Comparison of ENCODE assay signal across 17 cellular contexts in genomic region chr2:54040685-54041084, GRCh38.
DNase-seq lines count a peak whose midpoint lies in the region; ATAC-seq, FAIRE-seq and TF ChIP-seq lines count a peak whose summit lies in the region.
"Had no signal": no experiment of that assay in that cellular context is flagged by ENCODE, and none has a peak within 500 bp of the region (broad histone marks: within the 10 kb centered on the region; RNA-seq: fewer than 3 reads in every experiment).

No MANE protein-coding gene starts in this region.

- no peak for FAIRE-seq in keratinocyte (lab: Jason Lieb, UNC)
- FAIRE-seq: A549, D721Med, GM18507, HepG2, HTR-8/SVneo had no signal

- no peak overlapping the region for H3K9ac ChIP-seq in Karpas-422 (ENCODE audit: low read length)
- no peak overlapping the region for H3K9ac ChIP-seq in keratinocyte (ENCODE audit: control insufficient read depth, extremely low read depth, insufficient read depth, low read length)

- intact Hi-C loops in ascending aorta (cut with DNase I) (no loop called here), tibial artery (cut with DNase I; ENCODE audit: low total_unique reads) (no loop called here), body of pancreas (cut with DNase I) (no loop called here), heart right ventricle (cut with DNase I) (loop anchor here in 2 of 10 donors (5.0 to 10.0 kb wide), 2 partner anchors 66 to 68 kb away; partner anchors contain the start of gene PSME4 (in 2 of the 2))

- H3K4me2 ChIP-seq in Karpas-422 (ENCODE audit: low read depth, low read length, poor library complexity, severe bottlenecking), result no peak overlapping the region
- no peak overlapping the region for H3K4me2 ChIP-seq in keratinocyte (ENCODE audit: control insufficient read depth, extremely low read depth, insufficient read depth, low read depth, low read length)
- H3K4me2 ChIP-seq: A549 had no signal

- no peaks in the 10 kb centered on the region for H3K9me1 ChIP-seq in keratinocyte (ENCODE audit: control insufficient read depth, extremely low read depth, insufficient read depth, low read length)

- H3K27ac ChIP-seq in Karpas-422 (ENCODE audit: low read length), result no peak overlapping the region
- peak overlapping the region; percentile 53 to 65 for H3K27ac ChIP-seq in ascending aorta
- H3K27ac ChIP-seq in keratinocyte (ENCODE audit: control insufficient read depth, insufficient read depth, low read length), result peak overlapping the region; percentile 13
- peak overlapping the region; percentile 62 to 68 for H3K27ac ChIP-seq in tibial artery
- H3K27ac ChIP-seq in body of pancreas, result no peak overlapping the region
- no peak overlapping the region for H3K27ac ChIP-seq in heart right ventricle

- no peak overlapping the region for H2AFZ ChIP-seq in Karpas-422 (ENCODE audit: low read length)
- no peak overlapping the region for H2AFZ ChIP-seq in keratinocyte (ENCODE audit: control insufficient read depth, low read length)

- dilution Hi-C loops in keratinocyte (cut with MboI; ENCODE audit: extremely low pct_ligation_motif_present, low sequenced_read_pairs), result no loop called here

- H3K9me3 ChIP-seq in Karpas-422 (ENCODE audit: low read length), result peaks cover 4% of the 10 kb centered on the region
- no peaks in the 10 kb centered on the region for H3K9me3 ChIP-seq in ascending aorta
- H3K9me3 ChIP-seq in keratinocyte (ENCODE audit: control insufficient read depth, low read depth, low read length), result peaks cover 3% of the 10 kb centered on the region
- H3K9me3 ChIP-seq in tibial artery, result no peaks in the 10 kb centered on the region
- H3K9me3 ChIP-seq in body of pancreas, result no peaks in the 10 kb centered on the region
- H3K9me3 ChIP-seq in heart right ventricle, result peaks cover 0 to 14% (median 0%) of the 10 kb centered on the region in 11 donors

- DNase-seq in Karpas-422 (peak; percentile 27), ascending aorta (ENCODE audit: low spot score in 2 of 2) (no peak), keratinocyte (ENCODE audit: low read depth, low spot score) (no peak), tibial artery (no peak), body of pancreas (no peak), heart right ventricle (no peak), NCI-H774 (lab: John Stamatoyannopoulos, UW) (no peak)
- DNase-seq: COR-L47, DMS153, DMS79 treated with DMSO at 0.1 percent for 48 hours, GDM1, HFFc6 had no signal

- H4K20me1 ChIP-seq in Karpas-422 (ENCODE audit: insufficient read depth, low read depth, low read length), result no peaks in the 10 kb centered on the region
- no peaks in the 10 kb centered on the region for H4K20me1 ChIP-seq in keratinocyte (ENCODE audit: control insufficient read depth, extremely low read depth, insufficient read depth, low read length)

- H3K4me3 ChIP-seq in Karpas-422 (ENCODE audit: low read length) (no peak overlapping the region), ascending aorta (no peak overlapping the region), keratinocyte (ENCODE audit: control insufficient read depth in 2 of 3, extremely low read depth in 1 of 3, insufficient read depth in 2 of 3, low read depth in 1 of 3, low read length in 3 of 3) (no peak overlapping the region), tibial artery (no peak overlapping the region), body of pancreas (no peak overlapping the region), heart right ventricle (no peak overlapping the region)
- H3K4me3 ChIP-seq: A549 had no signal

- 75 to 95% methylated on average over 1 of the region's 1 CpG for WGBS in body of pancreas, 2 donors
- 100% methylated on average over 1 of the region's 1 CpG for WGBS in heart right ventricle, 2 donors

- no peaks in the 10 kb centered on the region for H3K79me2 ChIP-seq in Karpas-422 (ENCODE audit: low read length)
- no peaks in the 10 kb centered on the region for H3K79me2 ChIP-seq in keratinocyte (ENCODE audit: control insufficient read depth, insufficient read depth, low read length)

- H3K9me2 ChIP-seq in Karpas-422 (replicated peaks; ENCODE audit: insufficient read depth, low read length), result no peaks in the 10 kb centered on the region

- no peaks in the 10 kb centered on the region for H3K4me1 ChIP-seq in Karpas-422 (ENCODE audit: low read length)
- peaks cover 0 to 15% of the 10 kb centered on the region in 2 donors for H3K4me1 ChIP-seq in ascending aorta
- peaks cover 17% of the 10 kb centered on the region for H3K4me1 ChIP-seq in keratinocyte (ENCODE audit: control insufficient read depth, extremely low read depth, insufficient read depth, low read length)
- H3K4me1 ChIP-seq in tibial artery, result peaks cover 0 to 66% (median 21%) of the 10 kb centered on the region in 4 donors
- H3K4me1 ChIP-seq in body of pancreas, result no peaks in the 10 kb centered on the region
- peaks cover 0 to 28% (median 9%) of the 10 kb centered on the region in 9 donors for H3K4me1 ChIP-seq in heart right ventricle

- H3K27me3 ChIP-seq in Karpas-422 (ENCODE audit: low read length) (no peaks in the 10 kb centered on the region), ascending aorta (no peaks in the 10 kb centered on the region), keratinocyte (ENCODE audit: control insufficient read depth, extremely low read depth, insufficient read depth, low read length) (no peaks in the 10 kb centered on the region), tibial artery (no peaks in the 10 kb centered on the region), body of pancreas (no peaks in the 10 kb centered on the region), heart right ventricle (no peaks in the 10 kb centered on the region)

- TF ChIP-seq POLR2A in body of pancreas (IDR thresholded peaks at IDR 0.05), result no peak

- no peaks in the 10 kb centered on the region for H3K36me3 ChIP-seq in Karpas-422 (ENCODE audit: insufficient read depth, low read length)
- no peaks in the 10 kb centered on the region for H3K36me3 ChIP-seq in ascending aorta
- no peaks in the 10 kb centered on the region for H3K36me3 ChIP-seq in keratinocyte (ENCODE audit: control insufficient read depth in 2 of 2, extremely low read depth in 1 of 2, insufficient read depth in 2 of 2, low read length in 2 of 2)
- H3K36me3 ChIP-seq in tibial artery, result no peaks in the 10 kb centered on the region
- H3K36me3 ChIP-seq in body of pancreas (replicated peaks in 1 of 2; ENCODE audit: insufficient read depth in 1 of 2, low read depth in 2 of 2), result no peaks in the 10 kb centered on the region
- H3K36me3 ChIP-seq in heart right ventricle, result peaks cover 0 to 6% (median 0%) of the 10 kb centered on the region in 9 donors

- no peak for ATAC-seq in body of pancreas
- ATAC-seq in heart right ventricle, result no peak
- ATAC-seq: A549, HepG2 had no signal

- TF ChIP-seq CTCF in ascending aorta (IDR thresholded peaks at IDR 0.05) (no peak), keratinocyte (optimal IDR thresholded peaks at IDR 0.05 in 1 of 3, IDR thresholded peaks at IDR 0.05 in 1 of 3, conservative IDR thresholded peaks at IDR 0.05 in 1 of 3; ENCODE audit: extremely low read depth in 1 of 3, insufficient read depth in 2 of 3, low read length in 3 of 3) (no peak), tibial artery (IDR thresholded peaks at IDR 0.05) (no peak), body of pancreas (IDR thresholded peaks at IDR 0.05) (no peak), heart right ventricle (IDR thresholded peaks at IDR 0.05) (no peak)

Comparison
In these comparisons a context has a peak if more than half of its experiments do, and no peak if none do; other contexts are left out.
1. H3K27ac ChIP-seq: peak in ascending aorta (2 of 2), keratinocyte (single experiment) and tibial artery (2 of 2); none in Karpas-422 (single experiment), body of pancreas (0 of 4) and heart right ventricle (0 of 10).